17 cellular contexts compared by ENCODE assay signal in genomic region chr3:71846189-71846588, GRCh38.
DNase-seq lines count a peak whose midpoint lies in the region; ATAC-seq and TF ChIP-seq lines count a peak whose summit lies in the region.
"Had no signal": no experiment of that assay in that cellular context is flagged by ENCODE, and none has a peak within 500 bp of the region (broad histone marks: within the 10 kb centered on the region; RNA-seq: fewer than 3 reads in every experiment).

No MANE protein-coding gene starts in this region.

- no peak overlapping the region for H3K23ac ChIP-seq in IMR-90 (ENCODE audit: low read depth, low read length)

- H3K56ac ChIP-seq in IMR-90 (ENCODE audit: extremely low read depth, insufficient read depth, low read length): no peak overlapping the region

- H4K91ac ChIP-seq in IMR-90 (ENCODE audit: insufficient read depth, low read depth, low read length): no peak overlapping the region

- no peak overlapping the region for H3K27ac Mint-ChIP-seq in activated T-helper 2 cell treated with anti-CD3 and anti-CD28 coated beads, Interferon-gamma antibody, Interleukin-2, Interleukin-4, amounts not matched to agents 10 μg/mL and 5 μg/mL and 100 μg/mL, durations not matched to agents 14 hours and 24 hours and 36 hours
- H3K27ac Mint-ChIP-seq: CD4-positive, CD25-positive, alpha-beta regulatory T cell had no signal

- no peaks in the 10 kb centered on the region for H3K36me3 Mint-ChIP-seq in activated T-helper 2 cell treated with anti-CD3 and anti-CD28 coated beads, Interferon-gamma antibody, Interleukin-2, Interleukin-4, amounts not matched to agents 10 μg/mL and 5 μg/mL and 100 μg/mL, durations not matched to agents 14 hours and 24 hours and 36 hours (ENCODE audit: low read depth)
- H3K36me3 Mint-ChIP-seq: CD4-positive, CD25-positive, alpha-beta regulatory T cell had no signal

- intact Hi-C loops in IMR-90 (cut with micrococcal nuclease): no loop called here
- intact Hi-C loops in activated T-helper 2 cell treated with anti-CD3 and anti-CD28 coated beads, Interferon-gamma antibody, Interleukin-2, Interleukin-4, amounts not matched to agents 10 μg/mL and 5 μg/mL and 100 μg/mL, durations not matched to agents 14 hours and 24 hours and 36 hours (cut with micrococcal nuclease): no loop called here

- DNase-seq in IMR-90 (peak; percentile 1), NCI-H82 treated with DMSO at 0.1 percent for 48 hours (lab: John Stamatoyannopoulos, UW; ENCODE audit: unreplicated experiment) (peak; percentile 97), epithelial cell of prostate (ENCODE audit: low read depth, low spot score) (peak; percentile 14), myocyte (ENCODE audit: low read depth) (peak; percentile 19), NAMALWA (ENCODE audit: low spot score) (no peak)
- no peak for DNase-seq in activated CD8-positive, alpha-beta memory T cell treated with anti-CD3 and anti-CD28 coated beads, Interleukin-2, amount 50 U/mL, for 4 hours
- no peak for DNase-seq in activated T-helper 2 cell treated with anti-CD3 and anti-CD28 coated beads, Interferon-gamma antibody, Interleukin-2, Interleukin-4, amounts not matched to agents 10 μg/mL and 5 μg/mL and 100 μg/mL, durations not matched to agents 14 hours and 24 hours and 36 hours (ENCODE audit: low spot score)
- DNase-seq: ACHN; Calu3; CD4-positive, CD25-positive, alpha-beta regulatory T cell; GOT3; NCI-H1930; NCI-H510A; NK-92 treated with Interleukin-12 subunit alpha and Interleukin-12 subunit beta, amount 100 ng/mL, for 24 hours had no signal

- dilution Hi-C loops in IMR-90 (cut with HindIII; ENCODE audit: low sequenced_read_pairs, unreplicated experiment): no loop called here

- H2BK15ac ChIP-seq in IMR-90 (ENCODE audit: low read depth, low read length): no peak overlapping the region

- H3K4ac ChIP-seq in IMR-90 (ENCODE audit: low read depth, low read length): no peak overlapping the region

- TF ChIP-seq POLR2A in IMR-90 (IDR thresholded peaks at IDR 0.05; ENCODE audit: low read depth, low read length): no peak

- H4K8ac ChIP-seq in IMR-90 (ENCODE audit: low read depth in 2 of 2, low read length in 2 of 2): no peak overlapping the region

- no peak for TF ChIP-seq CTCF in IMR-90 (conservative IDR thresholded peaks at IDR 0.05; ENCODE audit: low read depth, low read length)

- no peak overlapping the region for H2AK9ac ChIP-seq in IMR-90 (replicated peaks; ENCODE audit: low read depth, low read length, poor library complexity)

- H4K5ac ChIP-seq in IMR-90 (ENCODE audit: low read depth, low read length): no peak overlapping the region

- POLR2A ChIA-PET in IMR-90 (lab: Charles Lee; ENCODE audit: unreplicated experiment): no interaction called here

- H3K27me3 Mint-ChIP-seq in activated T-helper 2 cell treated with anti-CD3 and anti-CD28 coated beads, Interferon-gamma antibody, Interleukin-2, Interleukin-4, amounts not matched to agents 10 μg/mL and 5 μg/mL and 100 μg/mL, durations not matched to agents 14 hours and 24 hours and 36 hours (ENCODE audit: low read depth): peaks cover 43% of the 10 kb centered on the region

- no peak overlapping the region for H2BK20ac ChIP-seq in IMR-90 (ENCODE audit: low read depth, low read length)

- in situ Hi-C loops in IMR-90 (cut with MboI; ENCODE audit: low sequenced_read_pairs): no loop called here

- no peaks in the 10 kb centered on the region for H3K4me1 ChIP-seq in IMR-90 (ENCODE audit: control insufficient read depth, insufficient read depth, low read length)

- no peaks in the 10 kb centered on the region for H3K9me3 Mint-ChIP-seq in activated T-helper 2 cell treated with anti-CD3 and anti-CD28 coated beads, Interferon-gamma antibody, Interleukin-2, Interleukin-4, amounts not matched to agents 10 μg/mL and 5 μg/mL and 100 μg/mL, durations not matched to agents 14 hours and 24 hours and 36 hours

- no peak overlapping the region for H2BK5ac ChIP-seq in IMR-90 (ENCODE audit: low read depth, low read length, poor library complexity, severe bottlenecking)

- no peak for TF ChIP-seq RAD21 in IMR-90 (IDR thresholded peaks at IDR 0.05; ENCODE audit: low read length)

- no peak overlapping the region for H3K4me3 Mint-ChIP-seq in activated T-helper 2 cell treated with anti-CD3 and anti-CD28 coated beads, Interferon-gamma antibody, Interleukin-2, Interleukin-4, amounts not matched to agents 10 μg/mL and 5 μg/mL and 100 μg/mL, durations not matched to agents 14 hours and 24 hours and 36 hours (ENCODE audit: low read depth)
- H3K4me3 Mint-ChIP-seq: CD4-positive, CD25-positive, alpha-beta regulatory T cell had no signal

- no TSS peak for BruUV-seq in IMR-90 (replicated peaks; lab: Mats Ljungman, UMichigan)

- 0% methylated on average over 3 of the region's 10 CpGs; no CpG with 5 or more reads in 1 of the 2 experiments for WGBS in IMR-90 (ENCODE audit: extremely low coverage in 2 of 2, insufficient read length in 1 of 2), 2 experiments

- no peak overlapping the region for H3K14ac ChIP-seq in IMR-90 (replicated peaks; ENCODE audit: low read depth, low read length)

- CTCF ChIA-PET in IMR-90 (lab: Yijun Ruan, JAX): no interaction called here

- H3K4me2 ChIP-seq in IMR-90 (ENCODE audit: low read depth, low read length): no peak overlapping the region
- H3K4me2 ChIP-seq: KMS-11 had no signal

- no peaks in the 10 kb centered on the region for H3K79me1 ChIP-seq in IMR-90 (ENCODE audit: low read depth in 1 of 2, low read length in 2 of 2)

- no peaks in the 10 kb centered on the region for H4K20me1 ChIP-seq in IMR-90 (ENCODE audit: insufficient read depth, low read length)

- H3K27me3 ChIP-seq in IMR-90 (ENCODE audit: control insufficient read depth, insufficient read depth, low read length): no peaks in the 10 kb centered on the region; the same call in 1 of the 2 replicates

- no peak for ATAC-seq in IMR-90 (ENCODE audit: low read depth)
- no peak for ATAC-seq in HG02678 (IDR thresholded peaks at IDR 0.05; ENCODE audit: unreplicated experiment)

- H3K9me1 ChIP-seq in IMR-90 (ENCODE audit: insufficient read depth, low read length): no peaks in the 10 kb centered on the region

- no peak overlapping the region for H3K4me3 ChIP-seq in IMR-90 (ENCODE audit: insufficient read depth, low read depth, low read length)
- H3K4me3 ChIP-seq: SK-N-MC had no signal

- no peak overlapping the region for H3K18ac ChIP-seq in IMR-90 (ENCODE audit: low read depth, low read length)

- H3K36me3 ChIP-seq in IMR-90 (ENCODE audit: control insufficient read depth, insufficient read depth, low read length): no peaks in the 10 kb centered on the region

- no peak overlapping the region for H2AK5ac ChIP-seq in IMR-90 (ENCODE audit: low read depth, low read length)

- H3K9ac ChIP-seq in IMR-90 (ENCODE audit: low read depth, low read length): no peak overlapping the region
- H3K9ac ChIP-seq: KMS-11 had no signal

- H3K27ac ChIP-seq in IMR-90 (ENCODE audit: insufficient read depth, low read length) (no peak overlapping the region), epithelial cell of prostate (no peak overlapping the region)
- H3K27ac ChIP-seq: KMS-11, SK-N-MC had no signal

- H2AFZ ChIP-seq in IMR-90 (replicated peaks; ENCODE audit: low read length, poor library complexity): no peak overlapping the region

- no peaks in the 10 kb centered on the region for H3K9me3 ChIP-seq in IMR-90 (ENCODE audit: control insufficient read depth, insufficient read depth, low read length)

- H2BK120ac ChIP-seq in IMR-90 (ENCODE audit: low read depth, low read length): no peak overlapping the region

- H3K4me1 Mint-ChIP-seq in activated T-helper 2 cell treated with anti-CD3 and anti-CD28 coated beads, Interferon-gamma antibody, Interleukin-2, Interleukin-4, amounts not matched to agents 10 μg/mL and 5 μg/mL and 100 μg/mL, durations not matched to agents 14 hours and 24 hours and 36 hours (ENCODE audit: low read depth): no peaks in the 10 kb centered on the region
- H3K4me1 Mint-ChIP-seq: CD4-positive, CD25-positive, alpha-beta regulatory T cell had no signal

TF ChIP-seq in IMR-90, 13 proteins besides CTCF, POLR2A, EP300 and RAD21:
- TF ChIP-seq MXI1 (IDR thresholded peaks at IDR 0.05; ENCODE audit: borderline replicate concordance, low read depth, low read length) (no peak), RFX5 (IDR thresholded peaks at IDR 0.05; ENCODE audit: low read depth, low read length) (no peak), BHLHE40 (IDR thresholded peaks at IDR 0.05; ENCODE audit: low read depth, low read length) (no peak), MAZ (IDR thresholded peaks at IDR 0.05; ENCODE audit: borderline replicate concordance, low read depth, low read length) (no peak), MAFK (IDR thresholded peaks at IDR 0.05; ENCODE audit: low read depth, low read length) (no peak), CEBPB (IDR thresholded peaks at IDR 0.05; ENCODE audit: low read depth, low read length) (no peak), ELK1 (IDR thresholded peaks at IDR 0.05; ENCODE audit: borderline replicate concordance, low read depth, low read length) (no peak), FOS (IDR thresholded peaks at IDR 0.05; ENCODE audit: low read depth, low read length) (no peak), RCOR1 (IDR thresholded peaks at IDR 0.05; ENCODE audit: insufficient replicate concordance, low read length) (no peak), USF2 (IDR thresholded peaks at IDR 0.05; ENCODE audit: low read depth, low read length) (no peak), CHD1 (IDR thresholded peaks at IDR 0.05; ENCODE audit: low read depth, low read length) (no peak), NFE2L2 (IDR thresholded peaks at IDR 0.05; ENCODE audit: low read depth, low read length) (no peak), SMC3 (IDR thresholded peaks at IDR 0.05; ENCODE audit: low read depth, low read length) (no peak)

Comparison
In these comparisons a context has a peak if more than half of its experiments do, and no peak if none do; other contexts are left out.
1. DNase-seq: peak in IMR-90 (single experiment), NCI-H82 treated with DMSO at 0.1 percent for 48 hours (single experiment), epithelial cell of prostate (single experiment) and myocyte (single experiment); none in activated CD8-positive, alpha-beta memory T cell treated with anti-CD3 and anti-CD28 coated beads, Interleukin-2, amount 50 U/mL, for 4 hours (single experiment), NAMALWA (single experiment) and activated T-helper 2 cell treated with anti-CD3 and anti-CD28 coated beads, Interferon-gamma antibody, Interleukin-2, Interleukin-4, amounts not matched to agents 10 μg/mL and 5 μg/mL and 100 μg/mL, durations not matched to agents 14 hours and 24 hours and 36 hours (single experiment).